ENCODE assay signal across 8 cellular contexts in genomic region chr15:80955571-80956452, GRCh38. TPM values are rescaled to one million over a fixed set of nuclear protein-coding genes. Genes with fewer than 3 reads are reported as not detected.
A peak's percentile ranks its signal among the peaks of the same experiment; 100 is the strongest.
DNase-seq lines count a peak whose midpoint lies in the region; FAIRE-seq and TF ChIP-seq lines count a peak whose summit lies in the region.
"Not testable (repeated sequence)": the region's sequence is repeated elsewhere in the genome, so short reads cannot be mapped to it uniquely, and the experiment has no call there.

No MANE protein-coding gene starts in this region.

- H3K4me3 ChIP-seq in SJSA1; bronchial epithelial cell (ENCODE audit: low read depth, low read length); kidney (ENCODE audit: low read length in 2 of 2): not testable (repeated sequence)

- intact Hi-C loops in kidney (cut with DNase I): not testable (repeated sequence)

- H3K4me1 ChIP-seq in SJSA1 (replicated peaks): peaks cover 24% of the 10 kb centered on the region
- H3K4me1 ChIP-seq in kidney (ENCODE audit: control insufficient read depth in 1 of 2, insufficient read depth in 1 of 2, low read depth in 1 of 2, low read length in 2 of 2): not testable (repeated sequence)

- FAIRE-seq in HTR-8/SVneo (lab: Jason Lieb, UNC); bronchial epithelial cell (lab: Jason Lieb, UNC); kidney (lab: Jason Lieb, UNC): not testable (repeated sequence)

- peak; percentile 94 for DNase-seq in ELR (ENCODE audit: low read depth)
- DNase-seq in HTR-8/SVneo (ENCODE audit: insufficient read length, low spot score): peak; percentile 58
- peak; percentile 82 to 84 for DNase-seq in SJSA1 (ENCODE audit: low read depth in 1 of 2, low spot score in 2 of 2)
- peak; percentile 57 for DNase-seq in activated T-cell treated with anti-CD3 and anti-CD28 coated beads for 48 hours (ENCODE audit: low read depth)
- DNase-seq in bronchial epithelial cell (ENCODE audit: low read depth): peak; percentile 98
- peak; percentile 48 for DNase-seq in kidney
- DNase-seq in stimulated activated CD4-positive, alpha-beta T cell treated with anti-CD3 and anti-CD28 coated beads, Interleukin-15, amount 100 ng/mL, for 24 hours: peak; percentile 79
- DNase-seq in superior temporal gyrus (ENCODE audit: extremely low spot score): peak; percentile 54

- H3K36me3 ChIP-seq in SJSA1; bronchial epithelial cell (ENCODE audit: control insufficient read depth, insufficient read depth, low read length): not testable (repeated sequence)
- peaks cover 4 to 14% of the 10 kb centered on the region in 2 donors for H3K36me3 ChIP-seq in kidney (ENCODE audit: control insufficient read depth in 1 of 2, insufficient read depth in 2 of 2, low read length in 2 of 2)

- not testable (repeated sequence) for H3K9me3 ChIP-seq in SJSA1 (replicated peaks); kidney (ENCODE audit: control insufficient read depth in 1 of 2, low read length in 2 of 2)

- H3K9ac ChIP-seq in kidney (ENCODE audit: low read length in 2 of 2): not testable (repeated sequence)

- not testable (repeated sequence) for H3K27ac ChIP-seq in SJSA1; kidney (ENCODE audit: low read depth in 2 of 2, low read length in 2 of 2)

- TF ChIP-seq CTCF in bronchial epithelial cell (IDR thresholded peaks at IDR 0.05; ENCODE audit: insufficient read depth, low read length, severe bottlenecking); kidney (IDR thresholded peaks at IDR 0.05; ENCODE audit: borderline replicate concordance, extremely low read depth, insufficient read depth): not testable (repeated sequence)

- not testable (repeated sequence) for H3K27me3 ChIP-seq in SJSA1 (replicated peaks); bronchial epithelial cell (ENCODE audit: control insufficient read depth, insufficient read depth, low read length)

RNA-seq across cellular contexts. Expression of gene MESD, which starts 33.8 kb away (rescaled TPM):
- 23.1 and 26.3 TPM in 2 replicates for total RNA-seq in SJSA1 (2014; rRNA removed; shearing (Covaris generic))
- total RNA-seq in bronchial epithelial cell: 23.9 and 24.7 TPM in 2 replicates
- 30.9 TPM for total RNA-seq in kidney
- polyA plus RNA-seq in kidney (ENCODE audit: insufficient read depth, low read depth, low replicate concordance): 23.3 TPM

RNA-seq across cellular contexts. Expression of gene TLNRD1, which starts 44.9 kb away (rescaled TPM):
- total RNA-seq in SJSA1 (2014; rRNA removed; shearing (Covaris generic)): 40.3 and 42.3 TPM in 2 replicates
- 7.3 and 7.4 TPM in 2 replicates for total RNA-seq in bronchial epithelial cell
- 16.7 TPM for total RNA-seq in kidney
- polyA plus RNA-seq in kidney (ENCODE audit: insufficient read depth, low read depth, low replicate concordance): 7.4 TPM

Comparison
In these comparisons a context has a peak if more than half of its experiments do, and no peak if none do; other contexts are left out.
1. DNase-seq: peak in every context shown above with its lines; median percentile 98 in bronchial epithelial cell; 94 in ELR; 83 in SJSA1; 79 in stimulated activated CD4-positive, alpha-beta T cell treated with anti-CD3 and anti-CD28 coated beads, Interleukin-15, amount 100 ng/mL, for 24 hours; 58 in HTR-8/SVneo; 57 in activated T-cell treated with anti-CD3 and anti-CD28 coated beads for 48 hours; 54 in superior temporal gyrus; 48 in kidney.